In the genomic region with DNA sequence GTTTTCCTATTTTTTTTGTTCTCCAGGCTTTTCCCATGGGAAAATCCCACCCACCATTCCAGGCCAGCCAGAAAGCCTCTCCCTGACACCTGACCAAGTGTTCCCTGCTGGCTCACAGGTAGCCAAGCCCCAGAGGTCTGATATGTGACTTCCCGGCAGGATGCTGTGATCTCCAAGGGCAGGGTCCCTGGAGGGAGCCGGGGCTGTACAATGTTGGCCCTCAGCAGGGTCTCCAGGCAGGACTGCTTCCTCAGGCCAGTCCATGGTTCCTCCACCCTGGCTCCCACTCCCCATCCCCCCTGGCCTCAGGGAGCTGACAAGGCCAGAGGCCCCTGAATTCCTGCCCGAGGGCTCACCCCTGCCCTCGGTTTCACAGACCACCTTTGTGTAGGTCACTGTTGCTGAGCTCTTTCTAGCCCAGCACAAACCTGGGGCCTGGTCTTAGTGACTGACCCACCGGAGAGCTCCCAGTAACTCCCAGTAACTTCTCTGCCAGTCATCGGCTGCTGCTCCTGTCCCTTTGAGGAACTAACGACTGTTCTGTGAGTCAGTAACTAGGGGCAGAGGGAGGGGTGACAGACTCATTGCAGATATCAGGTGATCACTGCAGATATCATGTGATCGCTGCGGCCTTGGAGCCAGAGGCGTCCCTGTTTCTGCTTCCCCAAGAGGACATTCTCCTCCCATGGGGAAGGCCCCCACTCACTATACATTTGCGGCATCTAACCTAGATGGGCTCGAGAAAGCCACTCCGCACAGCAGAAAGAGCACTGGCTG, we compare ENCODE assay signal across 9 cellular contexts. TPM values are rescaled to one million over a fixed set of nuclear protein-coding genes. Genes with fewer than 3 reads are reported as not detected.
DNase-seq lines count a peak whose midpoint lies in the region; ATAC-seq and TF ChIP-seq lines count a peak whose summit lies in the region.
"Had no signal": no experiment of that assay in that cellular context is flagged by ENCODE, and none has a peak within 500 bp of the region (broad histone marks: within the 10 kb centered on the region; RNA-seq: fewer than 3 reads in every experiment).

No MANE protein-coding gene starts in this region.

- no peak for TF ChIP-seq RAD21 in IMR-90 (IDR thresholded peaks at IDR 0.05; ENCODE audit: low read length)

- no peak for ATAC-seq in IMR-90 (ENCODE audit: low read depth)
- ATAC-seq in HG03469 (IDR thresholded peaks at IDR 0.05; ENCODE audit: unreplicated experiment) = no peak

- H3K23ac ChIP-seq in IMR-90 (ENCODE audit: low read depth, low read length) = no peak overlapping the region

- H3K4me2 ChIP-seq in IMR-90 (ENCODE audit: low read depth, low read length) = no peak overlapping the region

- peak overlapping the region; percentile 70 for H4K91ac ChIP-seq in IMR-90 (ENCODE audit: insufficient read depth, low read depth, low read length)

- H2BK15ac ChIP-seq in IMR-90 (ENCODE audit: low read depth, low read length) = peak overlapping the region; percentile 44; the same call in 1 of the 3 replicates

- H4K20me1 ChIP-seq in IMR-90 (ENCODE audit: insufficient read depth, low read length) = no peaks in the 10 kb centered on the region

- H3K36me3 ChIP-seq in IMR-90 (ENCODE audit: control insufficient read depth, insufficient read depth, low read length) (no peaks in the 10 kb centered on the region), mucosa of rectum (ENCODE audit: control insufficient read depth in 2 of 2, insufficient read depth in 2 of 2, low read length in 2 of 2) (no peaks in the 10 kb centered on the region)
- no peaks in the 10 kb centered on the region for H3K36me3 ChIP-seq in effector memory CD4-positive, alpha-beta T cell (ENCODE audit: control insufficient read depth, insufficient read depth, low read length)

- whole genome bisulfite sequencing in IMR-90 (ENCODE audit: extremely low coverage in 2 of 2, insufficient read length in 1 of 2), 2 experiments = 90% methylated on average over 2 of the region's 13 CpGs; no CpG with 5 or more reads in 1 of the 2 experiments

- in situ Hi-C loops in IMR-90 (cut with MboI; ENCODE audit: low sequenced_read_pairs) = no loop called here
- in situ Hi-C loops in astrocyte of the spinal cord (cut with HindIII; ENCODE audit: low sequenced_read_pairs) = no loop called here

- no TSS peak for BruUV-seq in IMR-90 (replicated peaks; lab: Mats Ljungman, UMichigan)

- H3K27me3 ChIP-seq in IMR-90 (ENCODE audit: control insufficient read depth, insufficient read depth, low read length) (no peaks in the 10 kb centered on the region), mucosa of rectum (ENCODE audit: control insufficient read depth in 2 of 2, insufficient read depth in 2 of 2, low read length in 2 of 2) (no peaks in the 10 kb centered on the region)
- no peaks in the 10 kb centered on the region for H3K27me3 ChIP-seq in effector memory CD4-positive, alpha-beta T cell (replicated peaks; ENCODE audit: control insufficient read depth, insufficient read depth, low read length, poor library complexity, severe bottlenecking)

- H3K4ac ChIP-seq in IMR-90 (ENCODE audit: low read depth, low read length) = peak overlapping the region; percentile 57

- H3K9me1 ChIP-seq in IMR-90 (ENCODE audit: insufficient read depth, low read length) = peaks cover 35% of the 10 kb centered on the region

- DNase-seq in CD1c-positive myeloid dendritic cell (ENCODE audit: extremely low spot score) (peak; percentile 94), IMR-90 (peak; percentile 73), astrocyte of the spinal cord (ENCODE audit: low read depth, low spot score) (peak; percentile 75), posterior vena cava (ENCODE audit: low spot score) (no peak)
- DNase-seq in effector memory CD4-positive, alpha-beta T cell = no peak
- DNase-seq in activated CD4-positive, alpha-beta T cell treated with anti-CD3 and anti-CD28 coated beads for 4 hours = no peak
- DNase-seq: DND-41 had no signal

- H3K4me1 ChIP-seq in IMR-90 (ENCODE audit: control insufficient read depth, insufficient read depth, low read length) (peaks cover 21% of the 10 kb centered on the region), mucosa of rectum (ENCODE audit: control insufficient read depth in 2 of 2, insufficient read depth in 2 of 2, low read length in 2 of 2) (peaks cover 17 to 47% of the 10 kb centered on the region in 2 donors)
- no peaks in the 10 kb centered on the region for H3K4me1 ChIP-seq in effector memory CD4-positive, alpha-beta T cell (ENCODE audit: control insufficient read depth, insufficient read depth, low read length, poor library complexity, severe bottlenecking)

- no peaks in the 10 kb centered on the region for H3K9me3 ChIP-seq in IMR-90 (ENCODE audit: control insufficient read depth, insufficient read depth, low read length)
- no peaks in the 10 kb centered on the region for H3K9me3 ChIP-seq in mucosa of rectum (ENCODE audit: control insufficient read depth in 2 of 2, low read length in 2 of 2)
- H3K9me3 ChIP-seq in effector memory CD4-positive, alpha-beta T cell (ENCODE audit: control insufficient read depth, low read length) = no peaks in the 10 kb centered on the region

- POLR2A ChIA-PET in IMR-90 (lab: Charles Lee; ENCODE audit: unreplicated experiment) = no interaction called here

- H3K56ac ChIP-seq in IMR-90 (ENCODE audit: extremely low read depth, insufficient read depth, low read length) = no peak overlapping the region

- peak overlapping the region; percentile 68 for H2AFZ ChIP-seq in IMR-90 (replicated peaks; ENCODE audit: low read length, poor library complexity)

- intact Hi-C loops in IMR-90 (cut with micrococcal nuclease) (no loop called here), posterior vena cava (cut with DNase I) (no loop called here)

- H2BK120ac ChIP-seq in IMR-90 (ENCODE audit: low read depth, low read length) = peak overlapping the region; percentile 63; the same call in 1 of the 2 replicates

- no peak overlapping the region for H2BK20ac ChIP-seq in IMR-90 (ENCODE audit: low read depth, low read length)

- H3K18ac ChIP-seq in IMR-90 (ENCODE audit: low read depth, low read length) = no peak overlapping the region

- H4K8ac ChIP-seq in IMR-90 (ENCODE audit: low read depth in 2 of 2, low read length in 2 of 2) = peak overlapping the region; percentile 66 to 69; a peak in 3 of 4 replicates

- TF ChIP-seq CTCF in IMR-90 (conservative IDR thresholded peaks at IDR 0.05; ENCODE audit: low read depth, low read length) (no peak), astrocyte of the spinal cord (IDR thresholded peaks at IDR 0.05; ENCODE audit: low read depth, low read length) (no peak)

- H3K4me3 ChIP-seq in IMR-90 (ENCODE audit: insufficient read depth, low read depth, low read length) (no peak overlapping the region), astrocyte of the spinal cord (ENCODE audit: low read depth, low read length) (no peak overlapping the region), mucosa of rectum (ENCODE audit: low read length in 2 of 2) (peak overlapping the region; percentile 53 to 59)
- H3K4me3 ChIP-seq in effector memory CD4-positive, alpha-beta T cell (ENCODE audit: insufficient read depth, low read depth, low read length, poor library complexity, severe bottlenecking) = no peak overlapping the region

- H2BK5ac ChIP-seq in IMR-90 (ENCODE audit: low read depth, low read length, poor library complexity, severe bottlenecking) = no peak overlapping the region

- H3K14ac ChIP-seq in IMR-90 (replicated peaks; ENCODE audit: low read depth, low read length) = peak overlapping the region; percentile 55; the same call in 1 of the 2 replicates

- peak overlapping the region; percentile 36; the same call in 1 of the 2 replicates for H4K5ac ChIP-seq in IMR-90 (ENCODE audit: low read depth, low read length)

- no peaks in the 10 kb centered on the region for H3K79me1 ChIP-seq in IMR-90 (ENCODE audit: low read depth in 1 of 2, low read length in 2 of 2)

- TF ChIP-seq POLR2A in IMR-90 (IDR thresholded peaks at IDR 0.05; ENCODE audit: low read depth, low read length) = no peak

- H3K27ac ChIP-seq in IMR-90 (ENCODE audit: insufficient read depth, low read length) (no peak overlapping the region), mucosa of rectum (ENCODE audit: low read depth in 2 of 2, low read length in 2 of 2) (peak overlapping the region; percentile 88 to 89)
- H3K27ac ChIP-seq in effector memory CD4-positive, alpha-beta T cell (ENCODE audit: insufficient read depth, low read length, poor library complexity, severe bottlenecking) = no peak overlapping the region

- H2AK9ac ChIP-seq in IMR-90 (replicated peaks; ENCODE audit: low read depth, low read length, poor library complexity) = peak overlapping the region; percentile 1

- CTCF ChIA-PET in IMR-90 (lab: Yijun Ruan, JAX) = interaction anchor here (0.5 to 1.4 kb wide), 2 partner anchors 39 to 58 kb away, joined by 3 to 6 read pairs; no protein-coding TSS in a partner anchor

- dilution Hi-C loops in IMR-90 (cut with HindIII; ENCODE audit: low sequenced_read_pairs, unreplicated experiment) = no loop called here

- peak overlapping the region; percentile 72; the same call in 1 of the 2 replicates for H2AK5ac ChIP-seq in IMR-90 (ENCODE audit: low read depth, low read length)

- H3K9ac ChIP-seq in IMR-90 (ENCODE audit: low read depth, low read length) (no peak overlapping the region), mucosa of rectum (ENCODE audit: low read depth in 1 of 2, low read length in 2 of 2) (peak overlapping the region; percentile 79 to 91)

TF ChIP-seq in IMR-90, 13 proteins besides CTCF, POLR2A, EP300 and RAD21 (continues in another document):
- 0 out of 2 replicates have a peak, but pooled peaks have one; percentile 26 for TF ChIP-seq FOS (IDR thresholded peaks at IDR 0.05; ENCODE audit: low read depth, low read length)
- peak; percentile 45; the same call in 1 of the 2 replicates for TF ChIP-seq MAZ (IDR thresholded peaks at IDR 0.05; ENCODE audit: borderline replicate concordance, low read depth, low read length)
- TF ChIP-seq, protein P1, sequence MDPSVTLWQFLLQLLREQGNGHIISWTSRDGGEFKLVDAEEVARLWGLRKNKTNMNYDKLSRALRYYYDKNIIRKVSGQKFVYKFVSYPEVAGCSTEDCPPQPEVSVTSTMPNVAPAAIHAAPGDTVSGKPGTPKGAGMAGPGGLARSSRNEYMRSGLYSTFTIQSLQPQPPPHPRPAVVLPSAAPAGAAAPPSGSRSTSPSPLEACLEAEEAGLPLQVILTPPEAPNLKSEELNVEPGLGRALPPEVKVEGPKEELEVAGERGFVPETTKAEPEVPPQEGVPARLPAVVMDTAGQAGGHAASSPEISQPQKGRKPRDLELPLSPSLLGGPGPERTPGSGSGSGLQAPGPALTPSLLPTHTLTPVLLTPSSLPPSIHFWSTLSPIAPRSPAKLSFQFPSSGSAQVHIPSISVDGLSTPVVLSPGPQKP (IDR thresholded peaks at IDR 0.05; ENCODE audit: borderline replicate concordance, low read depth, low read length) = no peak

RNA-seq across cellular contexts. Expression of gene SDC1, which starts 38.7 kb away (rescaled TPM):
- total RNA-seq in IMR-90 (2012; rRNA removed) (22.0 and 23.6 TPM in 2 replicates), posterior vena cava (1 to 10 TPM; 1.2 to 3.0 TPM)
- polyA plus RNA-seq in IMR-90 (2012; rRNA removed) = 28.3 and 38.8 TPM in 2 replicates
- polyA plus RNA-seq in IMR-90 (2012; cell fraction: cytosol; rRNA removed) = 21.6 and 39.0 TPM in 2 replicates
- 9.4 and 21.6 TPM in 2 replicates for polyA plus RNA-seq in IMR-90 (2012; cell fraction: nucleus; rRNA removed; ENCODE audit: low replicate concordance)

Comparison
In these comparisons a context has a peak if more than half of its experiments do, and no peak if none do; other contexts are left out.
1. DNase-seq: peak in CD1c-positive myeloid dendritic cell (single experiment), IMR-90 (single experiment) and astrocyte of the spinal cord (single experiment); none in effector memory CD4-positive, alpha-beta T cell (0 of 3), activated CD4-positive, alpha-beta T cell treated with anti-CD3 and anti-CD28 coated beads for 4 hours (0 of 2) and posterior vena cava (single experiment).
2. H3K27ac ChIP-seq: peak in mucosa of rectum (2 of 2); none in IMR-90 (single experiment) and effector memory CD4-positive, alpha-beta T cell (single experiment).
3. H3K4me3 ChIP-seq: peak in mucosa of rectum (2 of 2); none in IMR-90 (single experiment), astrocyte of the spinal cord (single experiment) and effector memory CD4-positive, alpha-beta T cell (single experiment).